10 cellular contexts compared by ENCODE assay signal in the genomic region with DNA sequence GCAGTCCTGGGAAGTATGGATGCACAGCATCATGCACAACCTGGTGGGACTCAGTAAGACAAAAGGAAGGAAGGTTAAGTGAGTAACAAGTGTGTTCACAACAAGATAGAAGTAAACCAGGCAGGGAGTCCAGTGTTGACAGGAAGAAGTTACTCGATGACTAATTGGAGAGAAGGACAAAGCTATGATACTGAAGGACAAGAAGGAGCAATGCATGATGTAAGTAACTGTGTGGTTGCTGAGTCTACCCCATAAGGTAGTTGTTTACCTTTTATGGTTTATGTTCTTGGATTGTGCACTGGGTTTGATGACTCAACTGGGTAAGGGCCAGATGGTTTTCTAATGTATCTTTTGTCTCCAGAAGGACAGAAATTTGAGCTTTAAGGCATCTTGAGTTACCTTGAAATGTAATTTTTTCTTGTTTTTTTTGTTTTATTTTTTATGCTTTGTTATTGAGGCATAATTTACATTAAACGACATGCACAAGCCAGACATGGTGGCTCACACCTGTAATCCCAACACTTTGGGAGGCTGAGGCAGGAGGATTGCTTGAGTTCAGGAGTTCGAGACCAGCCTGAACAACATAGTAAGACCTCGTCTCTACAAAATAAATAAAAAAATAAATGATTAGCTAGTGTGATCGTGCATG.
DNase-seq lines count a peak whose midpoint lies in the region; ATAC-seq and TF ChIP-seq lines count a peak whose summit lies in the region.
"Had no signal": no experiment of that assay in that cellular context is flagged by ENCODE, and none has a peak within 500 bp of the region (broad histone marks: within the 10 kb centered on the region; RNA-seq: fewer than 3 reads in every experiment).

No MANE protein-coding gene starts in this region.

- H3K36me3 ChIP-seq in mammary epithelial cell (ENCODE audit: insufficient read depth, low read length), result no peaks in the 10 kb centered on the region

- ATAC-seq in HG03175 (IDR thresholded peaks at IDR 0.05; ENCODE audit: unreplicated experiment) (no peak), HG03571 (IDR thresholded peaks at IDR 0.05; ENCODE audit: unreplicated experiment) (no peak)
- ATAC-seq: naive thymus-derived CD8-positive, alpha-beta T cell had no signal

- H3K27me3 ChIP-seq in mammary epithelial cell (ENCODE audit: insufficient read depth, low read length), result no peaks in the 10 kb centered on the region

- H3K4me3 ChIP-seq in mammary epithelial cell (replicated peaks in 1 of 3; ENCODE audit: insufficient read depth in 1 of 3, low read depth in 2 of 3, low read length in 3 of 3), result no peak overlapping the region

- CTCF ChIA-PET in mammary epithelial cell (lab: Charles Lee; ENCODE audit: low non-redundant PET), result interaction anchor here (0.6 kb wide), 1 partner anchor 130 kb away, joined by 4 read pairs; no protein-coding TSS in a partner anchor

- 76% methylated on average over 5 of the region's 5 CpGs for WGBS in mammary epithelial cell (ENCODE audit: low coverage, missing lambda C conversion rate)

- no TSS peak for BruUV-seq in mammary epithelial cell (replicated peaks; lab: Mats Ljungman, UMichigan)

- dilution Hi-C loops in mammary epithelial cell (cut with HindIII; ENCODE audit: low sequenced_read_pairs), result no loop called here

- H3K4me2 ChIP-seq in mammary epithelial cell (ENCODE audit: insufficient read depth, low read depth, low read length), result peak overlapping the region; percentile 2

- H3K4me1 ChIP-seq in mammary epithelial cell (ENCODE audit: insufficient read depth, low read length), result peaks cover 13% of the 10 kb centered on the region

- peak overlapping the region; percentile 28 for H2AFZ ChIP-seq in mammary epithelial cell (ENCODE audit: low read depth, low read length)

- H3K27ac ChIP-seq in mammary epithelial cell (ENCODE audit: insufficient read depth, low read depth, low read length), result no peak overlapping the region

- intact Hi-C loops in mammary epithelial cell (cut with micrococcal nuclease), result no loop called here

- no peak overlapping the region for H3K9ac ChIP-seq in mammary epithelial cell (ENCODE audit: insufficient read depth, low read length)

- in situ Hi-C loops in mammary epithelial cell (cut with MboI; ENCODE audit: low sequenced_read_pairs in 2 of 2), result no loop called here

- H4K20me1 ChIP-seq in mammary epithelial cell (ENCODE audit: insufficient read depth, low read length), result no peaks in the 10 kb centered on the region

- no peaks in the 10 kb centered on the region for H3K79me2 ChIP-seq in mammary epithelial cell (ENCODE audit: insufficient read depth, low read length)

- peak; percentile 99 for DNase-seq in ELR (ENCODE audit: low read depth)
- DNase-seq in NCI-H446 treated with DMSO at 0.1 percent for 48 hours (lab: John Stamatoyannopoulos, UW), result peak; percentile 75
- peak; percentile 97 for DNase-seq in mammary epithelial cell
- peak; percentile 92 for DNase-seq in pulmonary artery endothelial cell (ENCODE audit: low read depth, low spot score)
- DNase-seq in HuH-7 (ENCODE audit: low spot score), result no peak
- DNase-seq in NCI-H1930 (lab: John Stamatoyannopoulos, UW), result no peak
- DNase-seq: GF-D8; naive thymus-derived CD8-positive, alpha-beta T cell had no signal

- no peak for TF ChIP-seq CTCF in mammary epithelial cell (conservative IDR thresholded peaks at IDR 0.05 in 1 of 2, IDR thresholded peaks at IDR 0.05 in 1 of 2; ENCODE audit: extremely low read depth in 1 of 2, insufficient read depth in 1 of 2, low read depth in 1 of 2, low read length in 2 of 2)

- no peaks in the 10 kb centered on the region for H3K9me3 ChIP-seq in mammary epithelial cell (replicated peaks; ENCODE audit: insufficient read depth, low read length)

Comparison
In these comparisons a context has a peak if more than half of its experiments do, and no peak if none do; other contexts are left out.
1. DNase-seq: peak in ELR (single experiment), NCI-H446 treated with DMSO at 0.1 percent for 48 hours (single experiment), mammary epithelial cell (single experiment) and pulmonary artery endothelial cell (single experiment); none in HuH-7 (single experiment) and NCI-H1930 (0 of 2).